ENCODE assay signal across 8 cellular contexts in the genomic region with DNA sequence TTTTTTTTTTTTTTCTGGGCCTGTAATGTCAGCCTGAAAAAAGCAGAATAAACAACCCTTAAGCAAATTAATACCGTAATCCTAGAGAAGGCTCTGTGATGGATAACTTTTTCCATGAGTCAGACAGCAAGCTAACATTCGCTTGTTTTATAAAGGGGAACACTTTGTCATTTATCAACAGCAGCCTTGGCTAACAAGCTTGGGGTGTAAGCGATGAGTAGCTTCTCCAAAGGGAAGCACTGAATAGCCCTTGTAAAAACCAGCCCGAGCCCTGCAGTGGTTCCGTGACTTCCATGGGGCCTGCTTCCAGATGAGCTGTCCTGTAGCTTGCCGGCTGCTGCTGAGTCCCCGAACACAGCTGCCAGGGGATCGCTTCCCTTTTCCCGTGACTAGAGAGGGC. TPM values are rescaled to one million over a fixed set of nuclear protein-coding genes. Genes with fewer than 3 reads are reported as not detected.
DNase-seq lines count a peak whose midpoint lies in the region; ATAC-seq and TF ChIP-seq lines count a peak whose summit lies in the region.

No MANE protein-coding gene starts in this region.

- no CpG with 5 or more reads among the region's 9 CpGs for WGBS in H9 (ENCODE audit: extremely low coverage, insufficient read length, low lambda C conversion rate)

- no peak for TF ChIP-seq CTCF in OCI-LY1 (IDR thresholded peaks at IDR 0.05; ENCODE audit: low read length)
- TF ChIP-seq CTCF in dorsolateral prefrontal cortex (IDR thresholded peaks at IDR 0.05 in 54 of 56, conservative IDR thresholded peaks at IDR 0.05 in 2 of 56; ENCODE audit: low read depth in 1 of 56, partially characterized antibody in 56 of 56), result peak in 1 of 56 donors; percentile 5
- TF ChIP-seq CTCF in H9 (conservative IDR thresholded peaks at IDR 0.05), result no peak

- H2AFZ ChIP-seq in OCI-LY1 (ENCODE audit: low read length), result no peak overlapping the region
- no peak overlapping the region for H2AFZ ChIP-seq in H9 (ENCODE audit: low read length)

- H4K91ac ChIP-seq in H9 (ENCODE audit: insufficient read length, low read depth, low read length), result no peak overlapping the region

- H3K27ac ChIP-seq in OCI-LY1 (ENCODE audit: low read depth, low read length, poor library complexity, severe bottlenecking), result peak overlapping the region; percentile 84
- H3K27ac ChIP-seq in dorsolateral prefrontal cortex, result peak overlapping the region; percentile 74 to 100 (median 97)
- no peak overlapping the region for H3K27ac ChIP-seq in naive thymus-derived CD4-positive, alpha-beta T cell (ENCODE audit: low read depth, low read length)
- no peak overlapping the region for H3K27ac ChIP-seq in H9 (ENCODE audit: insufficient read length, low read depth, low read length)

- H3K9me3 ChIP-seq in OCI-LY1 (ENCODE audit: low read length) (no peaks in the 10 kb centered on the region), H9 (ENCODE audit: control insufficient read depth, low read depth, low read length) (no peaks in the 10 kb centered on the region)
- H3K9me3 ChIP-seq in naive thymus-derived CD4-positive, alpha-beta T cell (ENCODE audit: control insufficient read depth in 2 of 3, low read length in 3 of 3), result no peaks in the 10 kb centered on the region

- H3K27ac Mint-ChIP-seq in naive thymus-derived CD4-positive, alpha-beta T cell, result peak overlapping the region in 5 of 9 donors; percentile 91 to 98 (median 95)
- H3K27ac Mint-ChIP-seq in H9, result peak overlapping the region in 1 of 3 experiments; percentile 72; a peak in 1 of 7 replicates

- peaks cover 32% of the 10 kb centered on the region; the same call in 1 of the 2 replicates for H3K36me3 ChIP-seq in OCI-LY1 (ENCODE audit: insufficient read depth, low read length)
- H3K36me3 ChIP-seq in naive thymus-derived CD4-positive, alpha-beta T cell (ENCODE audit: control insufficient read depth in 2 of 3, insufficient read depth in 3 of 3, low read length in 3 of 3), result no peaks in the 10 kb centered on the region

- POLR2A ChIA-PET in naive thymus-derived CD4-positive, alpha-beta T cell (lab: Charles Lee), result interaction anchor here (0.7 to 1.1 kb wide), 3 partner anchors 16 to 29 kb away, joined by 3 to 8 read pairs (median 5); no protein-coding TSS in a partner anchor

- no peaks in the 10 kb centered on the region for H3F3A ChIP-seq in OCI-LY1 (ENCODE audit: insufficient read depth, low read length)

- H2AK5ac ChIP-seq in H9 (ENCODE audit: insufficient read length, low read length), result no peak overlapping the region

- intact Hi-C loops in dorsolateral prefrontal cortex (cut with DNase I), result loop anchor here (1.0 to 5.0 kb wide), 3 partner anchors 29 to 47 kb away; a partner anchor contains a TSS
- intact Hi-C loops in naive thymus-derived CD4-positive, alpha-beta T cell (cut with micrococcal nuclease), result loop anchor here in 1 of 2 donors (2.0 to 5.0 kb wide), 2 partner anchors 33 to 49 kb away; no protein-coding TSS in a partner anchor

- peak overlapping the region; percentile 25; the same call in 1 of the 2 replicates for H3K9ac ChIP-seq in OCI-LY1 (ENCODE audit: low read length)
- H3K9ac ChIP-seq in H9 (ENCODE audit: extremely low read depth, insufficient read length, low read length), result no peak overlapping the region

- peaks cover 73% of the 10 kb centered on the region for H3K4me1 ChIP-seq in OCI-LY1 (ENCODE audit: insufficient read depth, low read length, severe bottlenecking)
- H3K4me1 ChIP-seq in naive thymus-derived CD4-positive, alpha-beta T cell (ENCODE audit: control insufficient read depth in 2 of 2, insufficient read depth in 2 of 2, low read length in 2 of 2), result peaks cover 21 to 27% of the 10 kb centered on the region in 2 donors
- H3K4me1 ChIP-seq in H9 (ENCODE audit: insufficient read depth, low read length), result no peaks in the 10 kb centered on the region

- H3K4me3 ChIP-seq in OCI-LY1 (ENCODE audit: low read depth, low read length, poor library complexity, severe bottlenecking) (no peak overlapping the region), dorsolateral prefrontal cortex (peak overlapping the region in 27 of 59 donors; percentile 1 to 44 (median 20))
- no peak overlapping the region for H3K4me3 ChIP-seq in naive thymus-derived CD4-positive, alpha-beta T cell (ENCODE audit: low read length)

- peak overlapping the region in 1 of 10 donors; percentile 77 for H3K4me3 Mint-ChIP-seq in naive thymus-derived CD4-positive, alpha-beta T cell
- H3K4me3 Mint-ChIP-seq in H9, result no peak overlapping the region

- no peak overlapping the region for H3K4ac ChIP-seq in H9 (ENCODE audit: low read depth, low read length)

- H3K9me3 Mint-ChIP-seq in naive thymus-derived CD4-positive, alpha-beta T cell, result no peaks in the 10 kb centered on the region
- no peaks in the 10 kb centered on the region for H3K9me3 Mint-ChIP-seq in H9

- no peak overlapping the region for H2BK15ac ChIP-seq in H9 (ENCODE audit: low read depth, low read length)

- no peaks in the 10 kb centered on the region for H3K79me1 ChIP-seq in H9 (ENCODE audit: insufficient read depth, low read depth, low read length, poor library complexity, severe bottlenecking)

- H3K4me2 ChIP-seq in OCI-LY1 (ENCODE audit: low read length), result peak overlapping the region; percentile 33; the same call in 1 of the 2 replicates
- no peak overlapping the region for H3K4me2 ChIP-seq in H9 (ENCODE audit: insufficient read depth, insufficient read length, low read length)

- no peaks in the 10 kb centered on the region for H3K23me2 ChIP-seq in H9 (ENCODE audit: insufficient read length, low read depth, low read length, poor library complexity, severe bottlenecking)

- no peak overlapping the region for H3K14ac ChIP-seq in H9 (ENCODE audit: insufficient read depth, low read length)

- ATAC-seq in naive thymus-derived CD4-positive, alpha-beta T cell, result peak; percentile 43
- ATAC-seq in HG02642 (IDR thresholded peaks at IDR 0.05; ENCODE audit: poor library complexity, unreplicated experiment) (no peak), GM18867 (IDR thresholded peaks at IDR 0.05; ENCODE audit: unreplicated experiment) (no peak), HG02623 (IDR thresholded peaks at IDR 0.05; ENCODE audit: unreplicated experiment) (no peak)

- no peak overlapping the region for H2BK12ac ChIP-seq in H9 (ENCODE audit: insufficient read length, low read depth, low read length)

- H4K5ac ChIP-seq in H9 (ENCODE audit: insufficient read length, low read depth, low read length), result no peak overlapping the region

- no peaks in the 10 kb centered on the region for H3K9me2 ChIP-seq in OCI-LY1 (ENCODE audit: low read depth, low read length)

- no peak overlapping the region for H3T11ph ChIP-seq in H9 (ENCODE audit: low read length)

- H4K8ac ChIP-seq in H9 (replicated peaks; ENCODE audit: insufficient read length, low read depth, low read length), result no peak overlapping the region

- no peaks in the 10 kb centered on the region for H3K36me3 Mint-ChIP-seq in naive thymus-derived CD4-positive, alpha-beta T cell
- peaks cover 28 to 82% (median 51%) of the 10 kb centered on the region in 3 experiments for H3K36me3 Mint-ChIP-seq in H9 (ENCODE audit: insufficient read depth in 1 of 3, low read depth in 3 of 3)

- H3K79me2 ChIP-seq in OCI-LY1 (ENCODE audit: insufficient read depth, low read length) (no peaks in the 10 kb centered on the region), H9 (ENCODE audit: insufficient read depth, low read length) (peaks cover 2% of the 10 kb centered on the region; the same call in 1 of the 2 replicates)

- H3K27me3 Mint-ChIP-seq in naive thymus-derived CD4-positive, alpha-beta T cell, result peaks cover 0 to 2% (median 0%) of the 10 kb centered on the region in 5 donors
- no peaks in the 10 kb centered on the region for H3K27me3 Mint-ChIP-seq in H9 (ENCODE audit: low read depth)

- H3K18ac ChIP-seq in H9 (ENCODE audit: insufficient read length, low read depth, low read length), result no peak overlapping the region

- DNase-seq in C1 segment of cervical spinal cord (lab: John Stamatoyannopoulos, UW) (peak in 12 of 14 donors; percentile 11 to 86 (median 62)), dorsolateral prefrontal cortex (peak in 9 of 10 donors; percentile 48 to 81 (median 73)), H9 (no peak)
- DNase-seq in naive thymus-derived CD4-positive, alpha-beta T cell, result no peak

- H2BK20ac ChIP-seq in H9 (ENCODE audit: low read depth, low read length, poor library complexity, severe bottlenecking), result no peak overlapping the region

- H3K4me1 Mint-ChIP-seq in naive thymus-derived CD4-positive, alpha-beta T cell, result peaks cover 22 to 43% (median 33%) of the 10 kb centered on the region in 7 donors
- H3K4me1 Mint-ChIP-seq in H9, result peaks cover 19 to 20% of the 10 kb centered on the region in 2 experiments

- no peak overlapping the region for H3K56ac ChIP-seq in H9 (ENCODE audit: insufficient read length, low read depth, low read length)

- H2BK5ac ChIP-seq in H9 (ENCODE audit: insufficient read length, low read length), result no peak overlapping the region

- no peaks in the 10 kb centered on the region for H4K20me1 ChIP-seq in OCI-LY1 (ENCODE audit: insufficient read depth, low read length)
- H4K20me1 ChIP-seq in H9 (ENCODE audit: control insufficient read depth, insufficient read depth, insufficient read length), result no peaks in the 10 kb centered on the region

- no peaks in the 10 kb centered on the region for H3K27me3 ChIP-seq in OCI-LY1 (ENCODE audit: insufficient read depth, low read length)
- H3K27me3 ChIP-seq in dorsolateral prefrontal cortex, result no peaks in the 10 kb centered on the region
- H3K27me3 ChIP-seq in naive thymus-derived CD4-positive, alpha-beta T cell (ENCODE audit: control insufficient read depth in 2 of 2, insufficient read depth in 2 of 2, low read length in 2 of 2), result no peaks in the 10 kb centered on the region
- H3K27me3 ChIP-seq in H9 (ENCODE audit: insufficient read depth, low read length), result no peaks in the 10 kb centered on the region

- H2BK120ac ChIP-seq in H9 (ENCODE audit: low read depth, low read length, poor library complexity, severe bottlenecking), result no peak overlapping the region

- H3K23ac ChIP-seq in H9 (ENCODE audit: insufficient read length, low read depth, low read length), result no peak overlapping the region

- CTCF ChIA-PET in naive thymus-derived CD4-positive, alpha-beta T cell (lab: Charles Lee), result interaction anchor here (0.5 to 1.1 kb wide), 4 partner anchors 29 to 169 kb away, joined by 3 to 5 read pairs (median 4); no protein-coding TSS in a partner anchor

RNA-seq across cellular contexts. Expression of a gene that starts 29.6 kb away (rescaled TPM):
- total RNA-seq in dorsolateral prefrontal cortex, result 100 to 1,000 TPM in 60 of 120 experiments, 10 to 100 TPM in 60; 29.3 to 364 (median 99.0) TPM
- 10 to 100 TPM in 1 of 5 experiments, 1 to 10 TPM in 4; 3.8 to 19.3 (median 7.5) TPM for total RNA-seq in naive thymus-derived CD4-positive, alpha-beta T cell
- 10 to 100 TPM; 12.0 to 15.5 TPM for polyA plus RNA-seq in naive thymus-derived CD4-positive, alpha-beta T cell
- 131 and 132 TPM in 2 replicates for total RNA-seq in H9 (2021)

Comparison
In these comparisons a context has a peak if more than half of its experiments do, and no peak if none do; other contexts are left out.
1. DNase-seq: peak in C1 segment of cervical spinal cord (12 of 14) and dorsolateral prefrontal cortex (9 of 10); none in naive thymus-derived CD4-positive, alpha-beta T cell (0 of 9) and H9 (single experiment).
2. H3K27ac ChIP-seq: peak in OCI-LY1 (single experiment) and dorsolateral prefrontal cortex (59 of 59); none in naive thymus-derived CD4-positive, alpha-beta T cell (single experiment) and H9 (single experiment).